ENCODE assay signal across 8 cellular contexts in the genomic region with DNA sequence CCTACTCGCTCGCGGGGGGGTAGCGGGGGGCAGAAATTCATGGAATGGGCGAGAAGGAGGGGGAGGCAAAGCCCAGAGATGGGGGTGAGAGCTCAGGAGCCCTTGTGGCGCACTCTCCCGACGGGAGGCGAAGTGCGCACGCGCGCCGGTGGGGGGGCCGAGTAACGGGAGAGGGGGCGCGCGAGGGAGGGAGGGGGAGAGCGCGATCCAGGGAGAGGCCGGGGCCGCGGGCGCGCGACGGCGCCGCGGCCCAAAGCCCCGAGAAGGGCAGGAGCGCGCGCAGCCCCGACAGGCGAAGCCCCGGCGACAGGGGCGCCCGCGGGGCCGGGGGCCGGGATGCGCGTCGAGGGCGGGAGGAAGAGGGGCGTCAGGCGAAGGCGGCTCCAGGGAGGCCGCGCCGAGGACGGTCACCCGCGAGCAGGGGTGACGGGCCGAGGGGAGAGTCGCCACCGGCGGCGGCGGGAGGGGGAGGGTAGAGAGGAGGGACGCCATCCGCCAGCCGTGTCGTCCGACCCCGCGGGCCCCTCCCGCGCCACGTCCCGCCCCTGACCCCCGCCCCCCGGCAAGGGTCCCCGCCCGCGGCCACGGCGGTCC. TPM values are rescaled to one million over a fixed set of nuclear protein-coding genes. Genes with fewer than 3 reads are reported as not detected.
DNase-seq lines count a peak whose midpoint lies in the region; ATAC-seq and TF ChIP-seq lines count a peak whose summit lies in the region.

No MANE protein-coding gene starts in this region.

- peaks cover 64% of the 10 kb centered on the region for H3K4me1 Mint-ChIP-seq in activated naive CD8-positive, alpha-beta T cell treated with anti-CD3 and anti-CD28 coated beads, Interleukin-2, amount 50 U/mL, for 24 hours

- H3K27ac Mint-ChIP-seq in activated naive CD8-positive, alpha-beta T cell treated with anti-CD3 and anti-CD28 coated beads, Interleukin-2, amount 50 U/mL, for 24 hours = peak overlapping the region; percentile 98

- 54% methylated on average over 32 of the region's 82 CpGs; no CpG with 5 or more reads in 1 of the 2 donors for WGBS in upper lobe of left lung, 2 donors

- ATAC-seq in GM21576 (IDR thresholded peaks at IDR 0.05; ENCODE audit: unreplicated experiment) = peak; percentile 19
- ATAC-seq in activated naive CD8-positive, alpha-beta T cell treated with anti-CD3 and anti-CD28 coated beads, Interleukin-2, amount 50 U/mL, for 24 hours = peak; percentile 16
- peak; percentile 65 to 84 for ATAC-seq in upper lobe of left lung (ENCODE audit: low FRiP score in 2 of 2)

- peak; percentile 78 for DNase-seq in DMS53 (lab: John Stamatoyannopoulos, UW)
- peak; percentile 34 to 56 for DNase-seq in SW 1271 (lab: John Stamatoyannopoulos, UW)
- DNase-seq in activated naive CD8-positive, alpha-beta T cell treated with anti-CD3 and anti-CD28 coated beads, Interleukin-2, amount 50 U/mL, for 24 hours = peak; percentile 72
- peak; percentile 82 for DNase-seq in cardiac septum (ENCODE audit: low spot score)
- peak; percentile 61 for DNase-seq in pons (ENCODE audit: low spot score)
- DNase-seq in upper lobe of left lung = peak; percentile 66 to 95

- peak overlapping the region; percentile 86 for H3K27ac ChIP-seq in KOPT-K1 (ENCODE audit: low read depth, low read length, poor library complexity, severe bottlenecking)
- peak overlapping the region; percentile 92 to 99 (median 96) for H3K27ac ChIP-seq in upper lobe of left lung

- peak overlapping the region; percentile 97 for H3K4me3 Mint-ChIP-seq in activated naive CD8-positive, alpha-beta T cell treated with anti-CD3 and anti-CD28 coated beads, Interleukin-2, amount 50 U/mL, for 24 hours

- H3K36me3 ChIP-seq in KOPT-K1 (ENCODE audit: insufficient read depth, low read length) (no peaks in the 10 kb centered on the region), upper lobe of left lung (no peaks in the 10 kb centered on the region)

- no peaks in the 10 kb centered on the region for H3K9me3 Mint-ChIP-seq in activated naive CD8-positive, alpha-beta T cell treated with anti-CD3 and anti-CD28 coated beads, Interleukin-2, amount 50 U/mL, for 24 hours

- H3K4me1 ChIP-seq in upper lobe of left lung = peaks cover 22 to 33% (median 25%) of the 10 kb centered on the region in 4 donors

- peak in 1 of 4 donors; percentile 45 for TF ChIP-seq POLR2A in upper lobe of left lung (IDR thresholded peaks at IDR 0.05)

- TF ChIP-seq CTCF in upper lobe of left lung (IDR thresholded peaks at IDR 0.05) = no peak

- H3K27me3 Mint-ChIP-seq in activated naive CD8-positive, alpha-beta T cell treated with anti-CD3 and anti-CD28 coated beads, Interleukin-2, amount 50 U/mL, for 24 hours = peaks cover under 1% of the 10 kb centered on the region

- peak overlapping the region; percentile 52 to 82 (median 76) for H3K4me3 ChIP-seq in upper lobe of left lung

- no peaks in the 10 kb centered on the region for H3K27me3 ChIP-seq in upper lobe of left lung

- peaks cover 4% of the 10 kb centered on the region for H3K36me3 Mint-ChIP-seq in activated naive CD8-positive, alpha-beta T cell treated with anti-CD3 and anti-CD28 coated beads, Interleukin-2, amount 50 U/mL, for 24 hours (ENCODE audit: low read depth)

- intact Hi-C loops in cardiac septum (cut with DNase I) = loop anchor here (5.0 kb wide), 1 partner anchor 75 kb away; no protein-coding TSS in a partner anchor

- no peak for TF ChIP-seq EP300 in upper lobe of left lung (IDR thresholded peaks at IDR 0.05)

- no peaks in the 10 kb centered on the region for H3K9me3 ChIP-seq in KOPT-K1 (ENCODE audit: insufficient read depth, low read length, poor library complexity, severe bottlenecking)
- H3K9me3 ChIP-seq in upper lobe of left lung = no peaks in the 10 kb centered on the region

RNA-seq across cellular contexts. Expression of gene MECP2, which starts 0.4 kb away (rescaled TPM):
- 37.6 TPM for total RNA-seq in cardiac septum
- 100 to 1,000 TPM in 1 of 6 donors, 10 to 100 TPM in 5; 43.3 to 110 (median 59.3) TPM for total RNA-seq in upper lobe of left lung

RNA-seq across cellular contexts. Expression of gene OPN1LW, which starts 46.9 kb away (rescaled TPM):
- total RNA-seq in cardiac septum (not detected), upper lobe of left lung (not detected)

Comparison
In these comparisons a context has a peak if more than half of its experiments do, and no peak if none do; other contexts are left out.
1. Peak in every context shown above with its lines: DNase-seq, ATAC-seq, H3K4me3 ChIP-seq and H3K27ac ChIP-seq.
2. ATAC-seq: peak in every context shown above with its lines; median percentile 74 in upper lobe of left lung; 19 in GM21576; 16 in activated naive CD8-positive, alpha-beta T cell treated with anti-CD3 and anti-CD28 coated beads, Interleukin-2, amount 50 U/mL, for 24 hours.